In genomic region chr20:46351357-46352058, GRCh38 we compare ENCODE assay signal across 14 cellular contexts. TPM values are rescaled to one million over a fixed set of nuclear protein-coding genes. Genes with fewer than 3 reads are reported as not detected.
DNase-seq lines count a peak whose midpoint lies in the region; ATAC-seq and TF ChIP-seq lines count a peak whose summit lies in the region.
"Had no signal": no experiment of that assay in that cellular context is flagged by ENCODE, and none has a peak within 500 bp of the region (broad histone marks: within the 10 kb centered on the region; RNA-seq: fewer than 3 reads in every experiment).

No MANE protein-coding gene starts in this region.

- peaks cover 12% of the 10 kb centered on the region for H3K36me3 Mint-ChIP-seq in activated CD4-positive, alpha-beta T cell treated with anti-CD3 and anti-CD28 coated beads, Interleukin-2, amount 10 ng/mL, durations not matched to agents 7 days and 5 days (ENCODE audit: low read depth)

- POLR2A ChIA-PET in activated CD4-positive, alpha-beta T cell treated with anti-CD3 and anti-CD28 coated beads, Interleukin-2, amount 10 ng/mL, durations not matched to agents 7 days and 5 days (lab: Charles Lee), result no interaction called here

- CTCF ChIA-PET in activated CD4-positive, alpha-beta T cell treated with anti-CD3 and anti-CD28 coated beads, Interleukin-2, amount 10 ng/mL, durations not matched to agents 7 days and 5 days (lab: Charles Lee), result no interaction called here

- peak overlapping the region; percentile 42 for H3K27ac Mint-ChIP-seq in activated CD4-positive, alpha-beta T cell treated with anti-CD3 and anti-CD28 coated beads, Interleukin-2, amount 10 ng/mL, durations not matched to agents 7 days and 5 days

- no peaks in the 10 kb centered on the region for H3K27me3 ChIP-seq in KMS-11 (ENCODE audit: insufficient read depth, low read depth)
- no peaks in the 10 kb centered on the region for H3K27me3 ChIP-seq in skeletal muscle satellite cell (ENCODE audit: control insufficient read depth, insufficient read depth, low read length)
- H3K27me3 ChIP-seq in aorta (ENCODE audit: control insufficient read depth in 1 of 2, insufficient read depth in 2 of 2, low read length in 1 of 2), result no peaks in the 10 kb centered on the region

- H3K4me1 Mint-ChIP-seq in activated CD4-positive, alpha-beta T cell treated with anti-CD3 and anti-CD28 coated beads, Interleukin-2, amount 10 ng/mL, durations not matched to agents 7 days and 5 days, result peaks cover 15% of the 10 kb centered on the region

- H3K4me3 Mint-ChIP-seq in activated CD4-positive, alpha-beta T cell treated with anti-CD3 and anti-CD28 coated beads, Interleukin-2, amount 10 ng/mL, durations not matched to agents 7 days and 5 days, result no peak overlapping the region

- H3K4me2 ChIP-seq in KMS-11 (peak overlapping the region; percentile 82), skeletal muscle satellite cell (ENCODE audit: low read length) (no peak overlapping the region)

- H3K9me3 Mint-ChIP-seq in activated CD4-positive, alpha-beta T cell treated with anti-CD3 and anti-CD28 coated beads, Interleukin-2, amount 10 ng/mL, durations not matched to agents 7 days and 5 days, result no peaks in the 10 kb centered on the region

- H3K27ac ChIP-seq in KMS-11 (peak overlapping the region; percentile 85), caudate nucleus (ENCODE audit: low read depth, low read length) (peak overlapping the region; percentile 11), aorta (ENCODE audit: low read depth in 1 of 2, low read length in 2 of 2) (no peak overlapping the region)
- H3K27ac ChIP-seq: lower lobe of right lung had no signal

- H3K4me3 ChIP-seq in KMS-11 (IDR thresholded peaks at IDR 0.05; ENCODE audit: insufficient read depth, low read depth, low read length) (no peak overlapping the region), skeletal muscle satellite cell (ENCODE audit: low read length) (no peak overlapping the region), aorta (ENCODE audit: low read length in 2 of 2) (no peak overlapping the region)
- H3K4me3 ChIP-seq: A549, lower lobe of right lung, skin epidermis had no signal

- H3K9ac ChIP-seq in KMS-11 (peak overlapping the region; percentile 64; the same call in 1 of the 2 replicates), skeletal muscle satellite cell (ENCODE audit: low read depth, low read length) (peak overlapping the region; percentile 38)

- no peak for DNase-seq in activated CD4-positive, alpha-beta T cell treated with anti-CD3 and anti-CD28 coated beads, Interleukin-2, amount 10 ng/mL, durations not matched to agents 7 days and 5 days
- DNase-seq in activated CD4-positive, alpha-beta T cell treated with anti-CD3 and anti-CD28 coated beads, Interleukin-2, amount 50 U/mL, for 48 hours, result no peak
- peak in 1 of 61 donors; percentile 42 for DNase-seq in caudate nucleus (lab: John Stamatoyannopoulos, UW)
- no peak for DNase-seq in aorta
- no peak for DNase-seq in pons (ENCODE audit: low spot score)
- DNase-seq: activated CD4-positive, alpha-beta T cell treated with anti-CD3 and anti-CD28 coated beads for 4 hours; lower lobe of right lung had no signal

- TF ChIP-seq CTCF in KMS-11 (conservative IDR thresholded peaks at IDR 0.05; ENCODE audit: low read depth, low read length), result no peak

- no peak overlapping the region for H2AFZ ChIP-seq in KMS-11 (ENCODE audit: low read depth)

- H4K20me1 ChIP-seq in KMS-11 (ENCODE audit: insufficient read depth), result no peaks in the 10 kb centered on the region

- ATAC-seq in aorta (ENCODE audit: low FRiP score) (no peak), HG02973 (IDR thresholded peaks at IDR 0.05; ENCODE audit: unreplicated experiment) (no peak)
- ATAC-seq: lower lobe of right lung had no signal

- H3K27me3 Mint-ChIP-seq in activated CD4-positive, alpha-beta T cell treated with anti-CD3 and anti-CD28 coated beads, Interleukin-2, amount 10 ng/mL, durations not matched to agents 7 days and 5 days, result no peaks in the 10 kb centered on the region

- intact Hi-C loops in aorta (cut with DNase I), result no loop called here

- 87 to 90% methylated on average over 7 of the region's 7 CpGs for whole genome bisulfite sequencing in aorta, 2 donors

- H3K36me3 ChIP-seq in KMS-11 (ENCODE audit: insufficient read depth), result no peaks in the 10 kb centered on the region
- H3K36me3 ChIP-seq in skeletal muscle satellite cell (ENCODE audit: insufficient read depth, low read length), result peaks cover 18% of the 10 kb centered on the region
- no peaks in the 10 kb centered on the region for H3K36me3 ChIP-seq in aorta (ENCODE audit: control insufficient read depth in 1 of 2, insufficient read depth in 2 of 2, low read length in 1 of 2)

- H3K79me2 ChIP-seq in KMS-11 (ENCODE audit: insufficient read depth, low read depth), result no peaks in the 10 kb centered on the region

- H3K9me3 ChIP-seq in skeletal muscle satellite cell (replicated peaks; ENCODE audit: low read length) (no peaks in the 10 kb centered on the region), aorta (ENCODE audit: control insufficient read depth, low read length) (no peaks in the 10 kb centered on the region)
- H3K9me3 ChIP-seq: A549, lower lobe of right lung had no signal

- H3K4me1 ChIP-seq in KMS-11 (ENCODE audit: low read depth, poor library complexity, severe bottlenecking) (peaks cover 40% of the 10 kb centered on the region), skeletal muscle satellite cell (ENCODE audit: control insufficient read depth, insufficient read depth, low read length) (peaks cover 15% of the 10 kb centered on the region), aorta (ENCODE audit: control insufficient read depth in 1 of 2, insufficient read depth in 2 of 2, low read length in 2 of 2) (no peaks in the 10 kb centered on the region)

RNA-seq across cellular contexts. Expression of gene CDH22, which starts 43.2 kb away (rescaled TPM):
- not detected for total RNA-seq in activated CD4-positive, alpha-beta T cell treated with anti-CD3 and anti-CD28 coated beads, Interleukin-2, amount 10 ng/mL, durations not matched to agents 7 days and 5 days
- total RNA-seq in skeletal muscle satellite cell (2012; rRNA removed), result not detected in 2 replicates
- not detected for total RNA-seq in aorta
- polyA plus RNA-seq in aorta, result not detected
- total RNA-seq: G401, MCF 10A had no signal
- polyA plus RNA-seq: A549 had no signal

RNA-seq across cellular contexts. Expression of gene ELMO2, which starts 54.9 kb away (rescaled TPM):
- 10 to 100 TPM; 71.3 to 75.2 TPM for total RNA-seq in activated CD4-positive, alpha-beta T cell treated with anti-CD3 and anti-CD28 coated beads, Interleukin-2, amount 10 ng/mL, durations not matched to agents 7 days and 5 days
- 33.5 and 36.7 TPM in 2 replicates for total RNA-seq in skeletal muscle satellite cell (2012; rRNA removed)
- 10 to 100 TPM; 47.5 to 51.6 TPM for total RNA-seq in aorta
- polyA plus RNA-seq in aorta, result 10 to 100 TPM; 19.3 to 24.2 TPM

Comparison
In these comparisons a context has a peak if more than half of its experiments do, and no peak if none do; other contexts are left out.
1. H3K27ac ChIP-seq: peak in KMS-11 (single experiment) and caudate nucleus (single experiment); none in aorta (0 of 2).